Comparison of ENCODE assay signal across 9 cellular contexts in the genomic region with DNA sequence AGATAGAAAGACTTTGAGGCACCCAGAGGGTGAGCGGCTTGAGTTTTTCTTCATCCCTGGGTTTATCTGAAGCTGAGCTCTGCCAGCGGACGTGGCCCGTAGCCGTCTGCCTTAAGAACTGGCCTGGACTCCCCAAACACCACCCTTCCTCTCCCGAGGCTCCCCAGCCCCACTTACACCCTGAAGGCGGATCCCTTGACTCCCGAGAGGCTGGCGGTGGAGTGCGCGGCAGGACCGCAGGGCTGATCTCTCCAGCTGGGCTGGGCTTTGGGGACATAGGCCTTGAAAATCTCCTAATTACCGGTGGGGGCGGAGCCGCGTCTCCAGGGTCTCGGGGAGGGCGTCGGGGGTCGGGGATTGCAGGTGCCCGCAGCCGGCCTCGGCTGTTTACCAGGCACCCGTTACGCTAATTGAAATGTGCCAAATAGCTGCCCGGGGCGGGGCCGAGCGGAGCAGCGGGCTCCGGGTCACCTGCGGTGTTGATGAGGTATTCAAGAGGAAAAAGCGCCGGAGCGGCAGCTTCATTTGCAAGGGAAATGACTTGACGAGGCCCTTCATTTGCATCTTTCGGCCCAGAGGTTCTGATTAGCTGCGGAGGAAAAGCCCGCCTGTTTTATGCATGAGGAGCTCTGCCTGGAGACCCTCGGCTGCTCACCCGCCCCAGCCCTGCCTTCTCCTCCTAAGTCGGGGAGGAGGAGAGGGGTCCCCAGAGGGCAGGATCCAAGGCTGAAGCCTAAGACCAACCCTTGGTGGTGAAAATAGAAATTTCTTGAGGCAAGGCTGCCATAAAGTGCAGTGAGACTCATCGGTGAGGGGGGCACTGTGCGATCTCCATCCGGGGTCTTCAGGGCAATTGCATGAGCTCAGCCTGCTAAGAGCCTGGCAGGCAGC.
DNase-seq lines count a peak whose midpoint lies in the region; ATAC-seq, FAIRE-seq and TF ChIP-seq lines count a peak whose summit lies in the region.
"Had no signal": no experiment of that assay in that cellular context is flagged by ENCODE, and none has a peak within 500 bp of the region (broad histone marks: within the 10 kb centered on the region; RNA-seq: fewer than 3 reads in every experiment).

No MANE protein-coding gene starts in this region.

- peak; percentile 80 for DNase-seq in DMS79 (lab: John Stamatoyannopoulos, UW)
- DNase-seq in NCI-H2107 (lab: John Stamatoyannopoulos, UW): peak; percentile 77
- DNase-seq in activated CD4-positive, alpha-beta T cell treated with anti-CD3 and anti-CD28 coated beads, Interleukin-2, amount 50 U/mL, for 4 hours: peak; percentile 27 to 37
- DNase-seq in endothelial cell of umbilical vein (ENCODE audit: low read depth, low spot score): no peak
- peak; percentile 55 for DNase-seq in progenitor cell of endocrine pancreas (ENCODE audit: low spot score, unreplicated experiment)
- no peak for DNase-seq in NCI-H226

- no TSS peak for BruUV-seq in endothelial cell of umbilical vein (replicated peaks; lab: Mats Ljungman, UMichigan)

- no peaks in the 10 kb centered on the region for H3K36me3 Mint-ChIP-seq in progenitor cell of endocrine pancreas (ENCODE audit: insufficient read depth)

- no peak overlapping the region for H3K4me3 ChIP-seq in endothelial cell of umbilical vein (replicated peaks in 1 of 3; ENCODE audit: insufficient read depth in 1 of 3, low read depth in 1 of 3, low read length in 3 of 3)

- dilution Hi-C loops in endothelial cell of umbilical vein (cut with MboI; ENCODE audit: extremely low pct_ligation_motif_present, low sequenced_read_pairs): no loop called here

- ATAC-seq in HG03442 (IDR thresholded peaks at IDR 0.05; ENCODE audit: unreplicated experiment) (no peak), GM19452 (IDR thresholded peaks at IDR 0.05; ENCODE audit: unreplicated experiment) (no peak)

- H3K27me3 ChIP-seq in endothelial cell of umbilical vein (ENCODE audit: control insufficient read depth in 2 of 2, insufficient read depth in 2 of 2, low read length in 2 of 2): peaks cover 29 to 34% of the 10 kb centered on the region in 2 experiments

- TF ChIP-seq CTCF in endothelial cell of umbilical vein (IDR thresholded peaks at IDR 0.05; ENCODE audit: extremely low read depth in 1 of 2, insufficient read depth in 1 of 2, low read depth in 1 of 2, low read length in 2 of 2) (no peak), progenitor cell of endocrine pancreas (IDR thresholded peaks at IDR 0.05; ENCODE audit: unreplicated experiment) (no peak)

- peak overlapping the region; percentile 96 for H3K27ac Mint-ChIP-seq in progenitor cell of endocrine pancreas

- H3K27ac ChIP-seq in endothelial cell of umbilical vein (ENCODE audit: insufficient read depth, low read depth, low read length): no peak overlapping the region

- no peaks in the 10 kb centered on the region for H3K79me2 ChIP-seq in endothelial cell of umbilical vein (ENCODE audit: control insufficient read depth, insufficient read depth, low read length)

- H3K9me3 ChIP-seq in endothelial cell of umbilical vein (replicated peaks; ENCODE audit: control insufficient read depth, insufficient read depth, low read length): no peaks in the 10 kb centered on the region

- H4K20me1 ChIP-seq in endothelial cell of umbilical vein (replicated peaks; ENCODE audit: control insufficient read depth, extremely low read depth, insufficient read depth, low read length): no peaks in the 10 kb centered on the region

- H3K27me3 Mint-ChIP-seq in progenitor cell of endocrine pancreas: peaks cover 46% of the 10 kb centered on the region

- H3K9ac ChIP-seq in endothelial cell of umbilical vein (replicated peaks; ENCODE audit: extremely low read depth, insufficient read depth, low read length): no peak overlapping the region

- TF ChIP-seq POLR2A in endothelial cell of umbilical vein (IDR thresholded peaks at IDR 0.05; ENCODE audit: low read depth, low read length): no peak

- no peak overlapping the region for H3K4me2 ChIP-seq in endothelial cell of umbilical vein (ENCODE audit: insufficient read depth, low read length)

- no peaks in the 10 kb centered on the region for H3K36me3 ChIP-seq in endothelial cell of umbilical vein (ENCODE audit: control insufficient read depth in 2 of 2, extremely low read depth in 1 of 2, insufficient read depth in 2 of 2, low read length in 2 of 2)

- no peak for FAIRE-seq in endothelial cell of umbilical vein (lab: Jason Lieb, UNC)
- FAIRE-seq: endometrium had no signal

- H2AFZ ChIP-seq in endothelial cell of umbilical vein (ENCODE audit: low read depth, low read length): no peak overlapping the region

- H3K4me1 ChIP-seq in endothelial cell of umbilical vein (ENCODE audit: control insufficient read depth, extremely low read depth, insufficient read depth, low read length): peaks cover 2% of the 10 kb centered on the region

- H3K4me3 Mint-ChIP-seq in progenitor cell of endocrine pancreas (ENCODE audit: low read depth): peak overlapping the region; percentile 78

- CTCF ChIA-PET in endothelial cell of umbilical vein (lab: Charles Lee): interaction anchor here (0.9 kb wide), 1 partner anchor 27 kb away, joined by 3 read pairs; no protein-coding TSS in a partner anchor

- no peaks in the 10 kb centered on the region for H3K9me1 ChIP-seq in endothelial cell of umbilical vein (replicated peaks; ENCODE audit: control insufficient read depth, extremely low read depth, insufficient read depth, low read length)

- intact Hi-C loops in endothelial cell of umbilical vein (cut with micrococcal nuclease): no loop called here

- H3K4me1 Mint-ChIP-seq in progenitor cell of endocrine pancreas (ENCODE audit: low read depth): peaks cover 8% of the 10 kb centered on the region

- no peaks in the 10 kb centered on the region for H3K9me3 Mint-ChIP-seq in progenitor cell of endocrine pancreas (ENCODE audit: low read depth)

- POLR2A ChIA-PET in endothelial cell of umbilical vein (lab: Charles Lee): no interaction called here

TF ChIP-seq in endothelial cell of umbilical vein, 7 proteins besides CTCF, POLR2A, EP300 and RAD21:
- TF ChIP-seq POLR2AphosphoS5 (IDR thresholded peaks at IDR 0.05; ENCODE audit: insufficient read depth, low read depth, low read length) (no peak), GATA2 (IDR thresholded peaks at IDR 0.05; ENCODE audit: insufficient read depth, insufficient read length, low read depth, low read length) (no peak), EZH2 (IDR thresholded peaks at IDR 0.05; ENCODE audit: borderline replicate concordance, low read depth, low read length, severe bottlenecking) (peak; percentile 89), FOS (IDR thresholded peaks at IDR 0.05; ENCODE audit: borderline replicate concordance, insufficient read depth, low read length) (no peak), MYC (IDR thresholded peaks at IDR 0.05; ENCODE audit: low read depth, low read length) (no peak)
- TF ChIP-seq, protein P1, sequence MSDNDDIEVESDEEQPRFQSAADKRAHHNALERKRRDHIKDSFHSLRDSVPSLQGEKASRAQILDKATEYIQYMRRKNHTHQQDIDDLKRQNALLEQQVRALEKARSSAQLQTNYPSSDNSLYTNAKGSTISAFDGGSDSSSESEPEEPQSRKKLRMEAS (IDR thresholded peaks at IDR 0.05; ENCODE audit: insufficient read depth, insufficient read length): no peak
TF ChIP-seq in endothelial cell of umbilical vein: peak in this region for 1.

Comparison
In these comparisons a context has a peak if more than half of its experiments do, and no peak if none do; other contexts are left out.
1. DNase-seq: peak in DMS79 (single experiment), NCI-H2107 (single experiment), activated CD4-positive, alpha-beta T cell treated with anti-CD3 and anti-CD28 coated beads, Interleukin-2, amount 50 U/mL, for 4 hours (2 of 2) and progenitor cell of endocrine pancreas (single experiment); none in endothelial cell of umbilical vein (single experiment) and NCI-H226 (single experiment).